ENCODE assay signal across 29 cellular contexts in the genomic region with DNA sequence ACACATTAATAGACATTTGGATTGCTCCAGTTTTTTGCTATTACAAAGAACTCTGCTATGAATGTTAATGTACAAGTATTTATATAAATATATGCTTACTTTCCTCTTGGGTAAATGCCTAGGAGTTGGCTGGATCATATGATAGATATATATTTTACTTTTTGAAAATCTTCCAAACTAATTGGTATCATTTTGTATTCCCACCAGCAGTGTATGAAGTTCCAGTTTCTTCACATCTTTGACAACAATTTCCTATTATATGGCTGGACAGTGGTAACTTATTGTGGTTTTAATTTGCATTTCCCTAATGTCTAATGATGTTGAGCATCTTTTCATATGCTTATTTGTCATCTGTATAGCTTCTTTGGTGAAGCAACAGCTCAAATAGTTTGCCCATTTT.
"Had no signal": no experiment of that assay in that cellular context is flagged by ENCODE, and none has a peak within 500 bp of the region (broad histone marks: within the 10 kb centered on the region; RNA-seq: fewer than 3 reads in every experiment).

No MANE protein-coding gene starts in this region.

- H3K9me3 Mint-ChIP-seq: natural killer cell, neural progenitor cell had no signal

- H3K4me3 ChIP-seq: neural progenitor cell, ovary, psoas muscle, right lobe of liver, sigmoid colon, smooth muscle cell, spleen, stomach, thoracic aorta, thyroid gland, tibial nerve, upper lobe of left lung, vagina had no signal

- H3K4me1 ChIP-seq: neural progenitor cell, parathyroid adenoma, psoas muscle, right lobe of liver, sigmoid colon, thyroid gland, upper lobe of left lung, vagina had no signal

- H3K36me3 Mint-ChIP-seq: natural killer cell, neural progenitor cell had no signal

- H3K9me3 ChIP-seq: ovary, psoas muscle, right lobe of liver, sigmoid colon, stomach, thoracic aorta, thyroid gland, tibial nerve, upper lobe of left lung, vagina had no signal

- ATAC-seq: natural killer cell; psoas muscle; right cardiac atrium; right lobe of liver; stimulated activated naive B cell treated with anti-CD40 and anti-IgM and Interleukin-4, amounts not matched to agents 10 μg/mL and 1 μg/mL and 100 μg/mL, for 72 hours had no signal

- DNase-seq: natural killer cell; occipital lobe; ovary; posterior cingulate gyrus; psoas muscle; right cardiac atrium; right lobe of liver; sigmoid colon; spleen; stimulated activated CD4-positive, alpha-beta T cell treated with anti-CD3 and anti-CD28 coated beads, Interleukin-12 subunit alpha, Interleukin-12 subunit beta, amount 100 ng/mL, for 4 hours; stimulated activated CD4-positive, alpha-beta T cell treated with anti-CD3 and anti-CD28 coated beads, Interleukin-1b, Interleukin-23, amount 100 ng/mL, for 48 hours; stimulated activated CD4-positive, alpha-beta T cell treated with anti-CD3 and anti-CD28 coated beads, Interleukin-4, amount 100 ng/mL, for 1 hour; stimulated activated CD4-positive, alpha-beta T cell treated with anti-CD3 and anti-CD28 coated beads, Interleukin-4, amount 100 ng/mL, for 4 hours; stimulated activated CD8-positive, alpha-beta memory T cell treated with anti-CD3 and anti-CD28 coated beads, Interleukin-4, amount 100 ng/mL, for 48 hours; stimulated activated naive B cell treated with anti-CD40 and anti-IgM and Interleukin-4, amounts not matched to agents 10 μg/mL and 1 μg/mL and 100 μg/mL, for 72 hours; stimulated activated naive CD4-positive, alpha-beta T cell treated with Interleukin-2 at 50 U/mL for 16 hours; stomach; thyroid gland; trophoblast cell had no signal

- H3K4me1 Mint-ChIP-seq: nephron, neural progenitor cell had no signal

- H3K36me3 ChIP-seq: neural progenitor cell, ovary, right lobe of liver, sigmoid colon, spleen, stomach, thoracic aorta, thyroid gland, tibial nerve, upper lobe of left lung, vagina had no signal

- H3K27me3 Mint-ChIP-seq: progenitor cell of endocrine pancreas; stimulated activated naive B cell treated with anti-CD40 and anti-IgM and Interleukin-4, amounts not matched to agents 10 μg/mL and 1 μg/mL and 100 μg/mL, for 72 hours; stimulated activated naive CD8-positive, alpha-beta T cell treated with anti-CD3 and anti-CD28 coated beads, Interleukin-15, Interleukin-2, amounts not matched to agents 100 ng/mL and 50 ng/mL, for 24 hours had no signal

- H3K27me3 ChIP-seq: neural progenitor cell, ovary, right lobe of liver, sigmoid colon, spleen, stomach, thyroid gland, tibial nerve, upper lobe of left lung, vagina had no signal

- H3K27ac Mint-ChIP-seq: natural killer cell, nephron, neural progenitor cell, progenitor cell of endocrine pancreas had no signal

- H3K27ac ChIP-seq: neural progenitor cell, ovary, parathyroid adenoma, psoas muscle, right lobe of liver, sigmoid colon, spleen, stomach, thoracic aorta, thyroid gland, tibial nerve, upper lobe of left lung, vagina had no signal

- H3K4me3 Mint-ChIP-seq: natural killer cell; nephron; neural progenitor cell; stimulated activated naive B cell treated with anti-CD40 and anti-IgM and Interleukin-4, amounts not matched to agents 10 μg/mL and 1 μg/mL and 100 μg/mL, for 72 hours; stimulated activated naive CD8-positive, alpha-beta T cell treated with anti-CD3 and anti-CD28 coated beads, Interleukin-15, Interleukin-2, amounts not matched to agents 100 ng/mL and 50 ng/mL, for 24 hours had no signal
